Comparison of ENCODE assay signal across 11 cellular contexts in the genomic region with DNA sequence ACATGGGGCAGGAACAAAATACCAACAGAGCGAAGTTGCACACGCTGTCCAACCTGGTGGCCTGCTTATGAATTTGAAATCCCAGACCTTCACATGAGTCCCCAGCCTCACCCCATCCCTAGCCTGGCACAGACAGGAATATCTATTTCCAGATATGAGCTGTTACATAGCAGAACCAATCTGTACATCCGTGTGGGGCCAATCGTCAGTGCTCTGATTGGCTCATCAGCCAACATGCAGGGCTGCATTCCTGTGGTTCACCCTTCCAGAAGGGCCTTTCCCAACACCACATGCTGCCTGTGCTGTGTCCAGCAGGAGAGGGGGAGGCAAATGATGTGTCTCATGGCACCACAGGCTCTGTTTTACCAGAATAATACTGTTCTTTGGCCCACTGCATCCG. TPM values are rescaled to one million over a fixed set of nuclear protein-coding genes. Genes with fewer than 3 reads are reported as not detected.
DNase-seq lines count a peak whose midpoint lies in the region; ATAC-seq, FAIRE-seq and TF ChIP-seq lines count a peak whose summit lies in the region.
"Had no signal": no experiment of that assay in that cellular context is flagged by ENCODE, and none has a peak within 500 bp of the region (broad histone marks: within the 10 kb centered on the region; RNA-seq: fewer than 3 reads in every experiment).

No MANE protein-coding gene starts in this region.

- H3K27me3 ChIP-seq in HepG2 (ENCODE audit: control insufficient read depth in 1 of 2, insufficient read depth in 2 of 2, low read length in 2 of 2): no peaks in the 10 kb centered on the region
- H3K27me3 ChIP-seq in upper lobe of left lung: no peaks in the 10 kb centered on the region

- TF ChIP-seq POLR2A in HepG2 (IDR thresholded peaks at IDR 0.05; ENCODE audit: insufficient read depth in 1 of 2, low read depth in 2 of 2, low read length in 2 of 2) (no peak), upper lobe of left lung (IDR thresholded peaks at IDR 0.05) (no peak)

- H3K36me3 ChIP-seq in HepG2 (replicated peaks in 1 of 2; ENCODE audit: control insufficient read depth in 1 of 2, insufficient read depth in 2 of 2, low read length in 2 of 2): no peaks in the 10 kb centered on the region
- H3K36me3 ChIP-seq in upper lobe of left lung: no peaks in the 10 kb centered on the region

- H3K9me3 ChIP-seq in HepG2 (ENCODE audit: low read length): no peaks in the 10 kb centered on the region
- H3K9me3 ChIP-seq in upper lobe of left lung: no peaks in the 10 kb centered on the region

- intact Hi-C loops in HepG2 (cut with micrococcal nuclease; ENCODE audit: unreplicated experiment): loop anchor here (1.0 to 5.0 kb wide), 5 partner anchors 17 to 270 kb away; partner anchors contain the start of gene CCN1

- no peak overlapping the region for H2AFZ ChIP-seq in HepG2 (ENCODE audit: low read length)

- H3K79me2 ChIP-seq in HepG2 (ENCODE audit: insufficient read depth, low read length): no peaks in the 10 kb centered on the region

- in situ Hi-C loops in HepG2 (cut with HindIII; ENCODE audit: extremely low pct_ligation_motif_present, low pct_unique_long_range_greater_than_20kb): no loop called here

- TF ChIP-seq EP300 in HepG2 (IDR thresholded peaks at IDR 0.05; ENCODE audit: low read depth in 2 of 2, low read length in 2 of 2): no peak
- TF ChIP-seq EP300 in HepG2 (CRISPR knock-in tag; IDR thresholded peaks at IDR 0.05; ENCODE audit: borderline replicate concordance): no peak
- peak in 2 of 4 donors; percentile 55 to 76 for TF ChIP-seq EP300 in upper lobe of left lung (IDR thresholded peaks at IDR 0.05)

- peak overlapping the region; percentile 29 for H3K4me3 Mint-ChIP-seq in chondrocyte (ENCODE audit: unreplicated experiment)
- H3K4me3 Mint-ChIP-seq in stimulated activated naive CD8-positive, alpha-beta T cell treated with anti-CD3 and anti-CD28 coated beads, Interleukin-15, amount 100 ng/mL, for 72 hours: no peak overlapping the region
- H3K4me3 Mint-ChIP-seq: activated B cell treated with CpG ODN at 0.5 μM for 24 hours had no signal

- CTCF ChIA-PET in HepG2 (lab: Yijun Ruan, JAX; ENCODE audit: low intra/inter-chr PET ratio, low total read pairs): no interaction called here

- no peaks in the 10 kb centered on the region for H3K9me3 Mint-ChIP-seq in chondrocyte (ENCODE audit: low read depth)
- H3K9me3 Mint-ChIP-seq in stimulated activated naive CD8-positive, alpha-beta T cell treated with anti-CD3 and anti-CD28 coated beads, Interleukin-15, amount 100 ng/mL, for 72 hours: peaks cover 0 to 8% of the 10 kb centered on the region in 2 donors

- no peaks in the 10 kb centered on the region for H3K27me3 Mint-ChIP-seq in chondrocyte (ENCODE audit: low read depth)
- no peaks in the 10 kb centered on the region for H3K27me3 Mint-ChIP-seq in stimulated activated naive CD8-positive, alpha-beta T cell treated with anti-CD3 and anti-CD28 coated beads, Interleukin-15, amount 100 ng/mL, for 72 hours

- no peak overlapping the region for H3K4me2 ChIP-seq in HepG2 (ENCODE audit: low read depth, low read length)

- peak; percentile 86 for DNase-seq in HT-29 (ENCODE audit: low spot score)
- DNase-seq in chondrocyte (ENCODE audit: low spot score): peak; percentile 87
- DNase-seq in HepG2 (ENCODE audit: low spot score): peak; percentile 70
- peak in 1 of 2 donors; percentile 88 for DNase-seq in upper lobe of left lung
- DNase-seq in NCI-H2196 treated with DMSO at 0.1 percent for 48 hours (lab: John Stamatoyannopoulos, UW; ENCODE audit: unreplicated experiment): no peak
- no peak for DNase-seq in stimulated activated naive CD8-positive, alpha-beta T cell treated with anti-CD3 and anti-CD28 coated beads, Interleukin-15, amount 100 ng/mL, for 72 hours
- DNase-seq in GM19238 (ENCODE audit: insufficient read length, low spot score): no peak
- DNase-seq in NCI-H128 (lab: John Stamatoyannopoulos, UW; ENCODE audit: unreplicated experiment): no peak
- DNase-seq: activated B cell treated with CpG ODN at 0.5 μM for 24 hours, NCI-H2081 treated with DMSO at 0.1 percent for 48 hours, occipital lobe had no signal

- 0 out of 2 replicates have a peak overlapping the region, but pooled peaks have one; percentile 30 for H3K9ac ChIP-seq in HepG2 (ENCODE audit: insufficient read depth, low read depth, low read length)

- FAIRE-seq in HepG2 (lab: Jason Lieb, UNC): no peak

- H3K27ac ChIP-seq in HepG2 (ENCODE audit: extremely low read length, insufficient read depth, low read length) (no peak overlapping the region), upper lobe of left lung (peak overlapping the region; percentile 53 to 82 (median 78))

- TF ChIP-seq CTCF in chondrocyte (IDR thresholded peaks at IDR 0.05): no peak
- no peak for TF ChIP-seq CTCF in HepG2 (CRISPR knock-in tag; IDR thresholded peaks at IDR 0.05)
- no peak for TF ChIP-seq CTCF in upper lobe of left lung (IDR thresholded peaks at IDR 0.05)

- H3K36me3 Mint-ChIP-seq in chondrocyte (ENCODE audit: low read depth): no peaks in the 10 kb centered on the region

- POLR2A ChIA-PET in HepG2 (lab: Yijun Ruan, JAX): interaction anchor here (0.6 to 2.7 kb wide), 4 partner anchors 17 to 72 kb away, joined by 4 to 38 read pairs (median 9); partner anchors contain the start of gene CCN1

- BruUV-seq in HepG2 (replicated peaks; lab: Mats Ljungman, UMichigan): no TSS peak

- no peaks in the 10 kb centered on the region for H4K20me1 ChIP-seq in HepG2 (ENCODE audit: insufficient read depth, low read length)

- H3K4me3 ChIP-seq in HepG2 (replicated peaks in 1 of 3; ENCODE audit: insufficient read depth in 1 of 3, low read depth in 2 of 3, low read length in 3 of 3) (no peak overlapping the region), upper lobe of left lung (no peak overlapping the region)

- H3K27ac Mint-ChIP-seq in chondrocyte (ENCODE audit: unreplicated experiment): peak overlapping the region; percentile 97
- H3K27ac Mint-ChIP-seq in stimulated activated naive CD8-positive, alpha-beta T cell treated with anti-CD3 and anti-CD28 coated beads, Interleukin-15, amount 100 ng/mL, for 72 hours: no peak overlapping the region
- H3K27ac Mint-ChIP-seq: activated B cell treated with CpG ODN at 0.5 μM for 24 hours had no signal

- ATAC-seq in HepG2 (peak; percentile 32), upper lobe of left lung (ENCODE audit: low FRiP score in 2 of 2) (peak; percentile 92 to 94)
- ATAC-seq in stimulated activated naive CD8-positive, alpha-beta T cell treated with anti-CD3 and anti-CD28 coated beads, Interleukin-15, amount 100 ng/mL, for 72 hours: no peak

- no peak for TF ChIP-seq RAD21 in HepG2 (CRISPR knock-in tag; IDR thresholded peaks at IDR 0.05)

- peaks cover 73% of the 10 kb centered on the region for H3K4me1 Mint-ChIP-seq in chondrocyte (ENCODE audit: low read depth)
- H3K4me1 Mint-ChIP-seq in stimulated activated naive CD8-positive, alpha-beta T cell treated with anti-CD3 and anti-CD28 coated beads, Interleukin-15, amount 100 ng/mL, for 72 hours: no peaks in the 10 kb centered on the region
- H3K4me1 Mint-ChIP-seq: activated B cell treated with CpG ODN at 0.5 μM for 24 hours had no signal

- 57% methylated on average over 5 of the region's 5 CpGs for WGBS in HepG2 (ENCODE audit: low lambda C conversion rate)
- 67 to 71% methylated on average over 5 of the region's 5 CpGs for WGBS in upper lobe of left lung, 2 donors

- H3K4me1 ChIP-seq in HepG2 (ENCODE audit: insufficient read depth, low read length) (peaks cover 32% of the 10 kb centered on the region), upper lobe of left lung (peaks cover 0 to 19% (median 14%) of the 10 kb centered on the region in 4 donors)

TF ChIP-seq in HepG2, 621 proteins besides CTCF, POLR2A, EP300 and RAD21 (continues in another document):
- no peak for TF ChIP-seq FOXM1 (CRISPR knock-in tag; IDR thresholded peaks at IDR 0.05)
- TF ChIP-seq MXD1 (CRISPR knock-in tag; IDR thresholded peaks at IDR 0.05): no peak
- TF ChIP-seq CBFB (CRISPR knock-in tag; IDR thresholded peaks at IDR 0.05): 0 out of 2 replicates have a peak, but pooled peaks have one; percentile 32
- TF ChIP-seq, protein P1, sequence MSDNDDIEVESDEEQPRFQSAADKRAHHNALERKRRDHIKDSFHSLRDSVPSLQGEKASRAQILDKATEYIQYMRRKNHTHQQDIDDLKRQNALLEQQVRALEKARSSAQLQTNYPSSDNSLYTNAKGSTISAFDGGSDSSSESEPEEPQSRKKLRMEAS (IDR thresholded peaks at IDR 0.05): peak; percentile 50; the same call in 1 of the 2 replicates
- peak; percentile 65 for TF ChIP-seq TEAD3 (CRISPR knock-in tag; optimal IDR thresholded peaks at IDR 0.05; ENCODE audit: borderline replicate concordance)

RNA-seq across cellular contexts. Expression of gene CCN1, which starts 31.3 kb away (rescaled TPM):
- 2.1 and 2.4 TPM in 2 replicates for total RNA-seq in HT-29 (2014; rRNA removed; shearing (Covaris generic))
- total RNA-seq in chondrocyte (523 to 556 TPM (median 539 TPM) in 3 replicates), HepG2 (2016; rRNA removed; fragmentation: Illumina TruSeq; extraction: Trizol) (1.2 and 2.6 TPM in 2 replicates), upper lobe of left lung (100 to 1,000 TPM; 103 to 249 (median 162) TPM)
- 0.30 and 0.35 TPM in 2 replicates for total RNA-seq in HepG2 (2016; cell fraction: cytosol; rRNA removed; fragmentation: Illumina TruSeq; extraction: Trizol; ENCODE audit: low read depth)
- total RNA-seq in HepG2 (2016; cell fraction: insoluble cytoplasmic fraction; rRNA removed; fragmentation: Illumina TruSeq; extraction: Trizol): 1.3 and 2.6 TPM in 2 replicates
- 0.96 and 1.2 TPM in 2 replicates for total RNA-seq in HepG2 (2016; cell fraction: membrane; rRNA removed; fragmentation: Illumina TruSeq; extraction: Trizol)
- total RNA-seq in HepG2 (2016; cell fraction: nucleus; rRNA removed; fragmentation: Illumina TruSeq; extraction: Trizol): 7.9 and 8.7 TPM in 2 replicates
- polyA plus RNA-seq in HepG2 (2011; rRNA removed): 12.5 and 14.9 TPM in 2 replicates
- 14.0 and 14.8 TPM in 2 replicates for polyA plus RNA-seq in HepG2 (2011; cell fraction: cytosol; rRNA removed)
- polyA plus RNA-seq in HepG2 (2011; cell fraction: nucleus; rRNA removed): 39.7 and 43.2 TPM in 2 replicates
- polyA plus RNA-seq in HepG2 (2012): 12.9 and 24.7 TPM in 2 replicates
- 0.79 and 0.81 TPM in 2 replicates for polyA plus RNA-seq in HepG2 (2016; cell fraction: cytosol; fragmentation: Illumina TruSeq; extraction: Trizol; ENCODE audit: low read depth)
- polyA plus RNA-seq in HepG2 (2016; cell fraction: insoluble cytoplasmic fraction; fragmentation: Illumina TruSeq; extraction: Trizol; ENCODE audit: low read depth): 2.6 and 3.5 TPM in 2 replicates
- polyA plus RNA-seq in HepG2 (2016; cell fraction: membrane; fragmentation: Illumina TruSeq; extraction: Trizol; ENCODE audit: low read depth): 1.3 and 2.1 TPM in 2 replicates
- polyA plus RNA-seq in HepG2 (2016; cell fraction: nucleus; fragmentation: Illumina TruSeq; extraction: Trizol; ENCODE audit: insufficient read depth, low read depth): 35.0 and 36.4 TPM in 2 replicates
- 6.4 and 13.6 TPM in 2 replicates for polyA minus RNA-seq in HepG2 (2011; rRNA and poly(A)+ RNA removed; ENCODE audit: low replicate concordance)
- 13.9 and 16.1 TPM in 2 replicates for polyA minus RNA-seq in HepG2 (2011; cell fraction: cytosol; rRNA and poly(A)+ RNA removed)
- 23.2 TPM in 2 replicates for polyA minus RNA-seq in HepG2 (2011; cell fraction: nucleus; rRNA and poly(A)+ RNA removed)
- total RNA-seq: activated B cell treated with CpG ODN at 0.5 μM for 24 hours had no signal

Comparison
In these comparisons a context has a peak if more than half of its experiments do, and no peak if none do; other contexts are left out.
1. DNase-seq: peak in HT-29 (single experiment), chondrocyte (single experiment) and HepG2 (single experiment); none in NCI-H2196 treated with DMSO at 0.1 percent for 48 hours (single experiment), stimulated activated naive CD8-positive, alpha-beta T cell treated with anti-CD3 and anti-CD28 coated beads, Interleukin-15, amount 100 ng/mL, for 72 hours (0 of 2), GM19238 (single experiment) and NCI-H128 (single experiment).
2. RNA of gene CCN1, which starts 31.3 kb away (total RNA-seq): 523 to 556 TPM in chondrocyte and 103 to 249 TPM in upper lobe of left lung; 0.30 to 8.7 TPM in HepG2 and 2.1 to 2.4 TPM in HT-29; every median in the first group is over 10 times any median in the second.